17 cellular contexts compared by ENCODE assay signal in genomic region chr6:29917843-29918242, GRCh38.
"Had no signal": no experiment of that assay in that cellular context is flagged by ENCODE, and none has a peak within 500 bp of the region (broad histone marks: within the 10 kb centered on the region; RNA-seq: fewer than 3 reads in every experiment).

No MANE protein-coding gene starts in this region.

- H3K4me3 ChIP-seq: body of pancreas, gastrocnemius medialis, heart right ventricle, left ventricle myocardium inferior, ovary had no signal

- H3K4me1 ChIP-seq: body of pancreas, gastrocnemius medialis, heart right ventricle, left ventricle myocardium inferior had no signal

- H3K36me3 ChIP-seq: gastrocnemius medialis, heart right ventricle, left ventricle myocardium inferior, ovary had no signal

- DNase-seq: activated effector memory CD4-positive, alpha-beta T cell treated with anti-CD3 and anti-CD28 coated beads, Interleukin-2, amount 50 U/mL, for 16 hours; activated T-cell treated with anti-CD3 and anti-CD28 coated beads, Interleukin-2, amount 50 U/mL, for 4 hours; amniotic stem cell; body of pancreas; central memory CD4-positive, alpha-beta T cell; cortex of kidney; effector CD8-positive, alpha-beta T cell; gastrocnemius medialis; heart right ventricle; islet precursor cell; left ventricle myocardium inferior; ovary; stimulated activated CD4-positive, alpha-beta T cell treated with anti-CD3 and anti-CD28 coated beads, Interleukin-2, amount 100 ng/mL, for 48 hours; stimulated activated CD8-positive, alpha-beta memory T cell treated with anti-CD3 and anti-CD28 coated beads, Interleukin-4, amount 100 ng/mL, for 48 hours; stimulated activated naive CD8-positive, alpha-beta T cell treated with anti-CD3 and anti-CD28 coated beads, Interleukin-15, Interleukin-2, amounts not matched to agents 100 U/mL and 50 U/mL, for 24 hours had no signal

- H3K27ac ChIP-seq: body of pancreas, gastrocnemius medialis, heart right ventricle, left ventricle myocardium inferior, ovary had no signal

- H3K27me3 ChIP-seq: body of pancreas, gastrocnemius medialis, heart right ventricle, ovary had no signal

- H3K9me3 ChIP-seq: body of pancreas, gastrocnemius medialis, heart right ventricle, left ventricle myocardium inferior, ovary had no signal

- ATAC-seq: activated CD4-positive, CD25-positive, alpha-beta regulatory T cell treated with anti-CD3 and anti-CD28 coated beads, Interleukin-2, amount 50 U/mL, for 24 hours; activated naive CD4-positive, alpha-beta T cell treated with anti-CD3 and anti-CD28 coated beads, Interleukin-2, amount 50 U/mL, for 72 hours; activated T-cell treated with anti-CD3 and anti-CD28 coated beads, Interleukin-2, amount 50 U/mL, for 4 hours; body of pancreas; gastrocnemius medialis; heart right ventricle; stimulated activated naive CD8-positive, alpha-beta T cell treated with anti-CD3 and anti-CD28 coated beads, Interleukin-15, Interleukin-2, amounts not matched to agents 100 U/mL and 50 U/mL, for 24 hours had no signal
